ENCODE assay signal across 22 cellular contexts in the genomic region with DNA sequence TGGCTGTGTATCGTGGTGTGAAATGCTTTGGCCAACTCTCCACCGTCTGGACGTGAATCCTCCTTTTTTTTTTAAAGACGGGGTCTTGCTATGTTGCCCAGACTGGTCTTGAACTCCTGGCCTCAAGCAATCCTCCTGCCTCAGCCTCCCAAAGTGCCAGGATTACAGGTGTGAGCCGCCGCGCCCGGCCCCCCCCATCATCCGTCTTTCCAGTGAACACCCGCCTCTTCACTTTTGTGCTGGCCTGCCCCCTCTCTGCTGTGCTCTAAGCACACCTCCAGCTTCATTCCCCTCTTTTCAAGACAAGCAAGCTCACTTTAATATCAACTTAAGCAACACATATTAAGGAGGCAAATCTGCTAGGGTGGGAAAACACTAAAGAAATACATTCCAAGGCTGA.
"Had no signal": no experiment of that assay in that cellular context is flagged by ENCODE, and none has a peak within 500 bp of the region (broad histone marks: within the 10 kb centered on the region; RNA-seq: fewer than 3 reads in every experiment).

No MANE protein-coding gene starts in this region.

- H3K36me3 Mint-ChIP-seq: natural killer cell treated with Interleukin-12 subunit alpha and Interleukin-12 subunit beta and Interleukin-15 and Interleukin-18, amount 100 ng/mL, for 72 hours; type B pancreatic cell had no signal

- H3K27ac ChIP-seq: esophagus squamous epithelium, gastroesophageal sphincter, hepatocyte, neural progenitor cell, ovary, suprapubic skin, thyroid gland, uterus had no signal

- H3K27me3 ChIP-seq: gastroesophageal sphincter, hepatocyte, neural progenitor cell, ovary, thyroid gland, uterus had no signal

- DNase-seq: effector memory CD8-positive, alpha-beta T cell; esophagus squamous epithelium; foreskin fibroblast; kidney; left cardiac atrium; left ventricle myocardium superior; mesenchymal stem cell; midbrain; ovary; small intestine; stimulated activated CD4-positive, alpha-beta T cell treated with anti-CD3 and anti-CD28 coated beads, Interleukin-12 subunit alpha, Interleukin-12 subunit beta, amount 100 ng/mL, for 4 hours; stimulated activated naive CD4-positive, alpha-beta T cell treated with Interleukin-2 at 50 U/mL for 16 hours; thyroid gland; uterus had no signal

- H3K79me2 ChIP-seq: hepatocyte had no signal

- ATAC-seq: effector memory CD8-positive, alpha-beta T cell; gastroesophageal sphincter; left cardiac atrium; natural killer cell treated with Interleukin-12 subunit alpha and Interleukin-12 subunit beta and Interleukin-15 and Interleukin-18, amount 100 ng/mL, for 72 hours; right cardiac atrium had no signal

- H3K4me1 ChIP-seq: suprapubic skin, thyroid gland, uterus had no signal

- H3K9me3 Mint-ChIP-seq: effector memory CD8-positive, alpha-beta T cell; natural killer cell treated with Interleukin-12 subunit alpha and Interleukin-12 subunit beta and Interleukin-15 and Interleukin-18, amount 100 ng/mL, for 72 hours; neural progenitor cell; type B pancreatic cell had no signal

- H3K27ac Mint-ChIP-seq: effector memory CD8-positive, alpha-beta T cell; natural killer cell treated with Interleukin-12 subunit alpha and Interleukin-12 subunit beta and Interleukin-15 and Interleukin-18, amount 100 ng/mL, for 72 hours; neural progenitor cell; type B pancreatic cell had no signal

- H3K27me3 Mint-ChIP-seq: type B pancreatic cell had no signal

- H2AFZ ChIP-seq: hepatocyte, neural progenitor cell had no signal

- H3K4me3 ChIP-seq: esophagus squamous epithelium, gastroesophageal sphincter, hepatocyte, lung, neural progenitor cell, ovary, suprapubic skin, thyroid gland, uterus had no signal

- H3K4me3 Mint-ChIP-seq: effector memory CD8-positive, alpha-beta T cell; natural killer cell treated with Interleukin-12 subunit alpha and Interleukin-12 subunit beta and Interleukin-15 and Interleukin-18, amount 100 ng/mL, for 72 hours; neural progenitor cell; type B pancreatic cell had no signal

- H3K9me3 ChIP-seq: esophagus squamous epithelium, gastroesophageal sphincter, ovary, suprapubic skin, thyroid gland, uterus had no signal

- H3K4me2 ChIP-seq: hepatocyte, neural progenitor cell had no signal

- H3K36me3 ChIP-seq: neural progenitor cell, ovary, uterus had no signal
